ENCODE assay signal across 8 cellular contexts in the genomic region with DNA sequence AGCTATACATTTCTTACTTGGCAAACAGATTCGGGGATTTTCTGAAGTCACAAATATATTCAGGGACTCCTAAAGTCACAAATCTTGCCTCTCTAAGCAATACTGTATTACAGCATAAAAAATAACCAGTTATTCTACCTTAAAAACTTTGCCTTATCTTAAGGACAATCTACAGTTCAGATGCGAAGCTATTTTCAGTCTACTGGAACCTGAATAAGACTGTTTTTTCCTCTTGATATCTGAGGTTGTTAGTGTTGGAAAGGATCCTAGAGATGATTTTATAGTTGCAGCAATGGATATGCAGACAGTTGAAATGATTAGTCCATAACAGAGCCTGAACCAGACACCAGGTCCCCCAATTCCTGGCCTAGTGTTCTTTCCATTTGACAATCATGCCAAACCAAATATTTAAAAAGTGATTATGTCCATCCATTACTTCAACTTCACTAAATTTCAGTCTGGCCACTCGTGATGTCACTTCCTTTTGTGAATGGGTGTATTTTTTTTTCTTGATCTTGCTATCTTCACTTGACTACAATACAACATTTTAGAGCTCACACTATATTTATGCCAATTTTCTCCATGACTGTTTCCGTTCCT. TPM values are rescaled to one million over a fixed set of nuclear protein-coding genes. Genes with fewer than 3 reads are reported as not detected.
DNase-seq lines count a peak whose midpoint lies in the region; TF ChIP-seq lines count a peak whose summit lies in the region.

No MANE protein-coding gene starts in this region.

- peak overlapping the region; percentile 76 for H3K9ac ChIP-seq in OCI-LY3 (ENCODE audit: low read length)
- peak overlapping the region; percentile 66 for H3K9ac ChIP-seq in endodermal cell (ENCODE audit: extremely low read depth, low read length, poor library complexity, severe bottlenecking)
- H3K9ac ChIP-seq in neuronal stem cell (ENCODE audit: low read depth, low read length, poor library complexity) = no peak overlapping the region

- no peak overlapping the region for H3K4me3 Mint-ChIP-seq in endodermal cell

- H3K27ac Mint-ChIP-seq in endodermal cell = peak overlapping the region; percentile 95

- H2AK5ac ChIP-seq in neuronal stem cell (ENCODE audit: low read depth, low read length) = no peak overlapping the region

- in situ Hi-C loops in G401 (cut with HindIII; ENCODE audit: low sequenced_read_pairs) = no loop called here

- H3K27ac ChIP-seq in OCI-LY3 (ENCODE audit: low read length) (0 out of 2 replicates have a peak overlapping the region, but pooled peaks have one; percentile 3), endodermal cell (ENCODE audit: low read depth, low read length) (no peak overlapping the region), neuronal stem cell (replicated peaks; ENCODE audit: low read length) (no peak overlapping the region)

- H3K36me3 Mint-ChIP-seq in endodermal cell (ENCODE audit: low read depth) = no peaks in the 10 kb centered on the region

- no peak overlapping the region for H3K14ac ChIP-seq in neuronal stem cell (ENCODE audit: low read length)

- peak; percentile 30 for DNase-seq in G401 (ENCODE audit: low spot score)
- DNase-seq in endodermal cell = no peak
- no peak for DNase-seq in neuronal stem cell (ENCODE audit: low spot score)
- DNase-seq in KG1 (lab: John Stamatoyannopoulos, UW) = no peak
- DNase-seq in epidermal melanocyte (ENCODE audit: insufficient read length, low spot score) = no peak
- DNase-seq in NCI-H1436 (lab: John Stamatoyannopoulos, UW) = no peak
- DNase-seq in activated naive CD4-positive, alpha-beta T cell (lab: John Stamatoyannopoulos, UW) = no peak

- H3K4me3 ChIP-seq in OCI-LY3 (ENCODE audit: low read length) = peak overlapping the region; percentile 86
- peak overlapping the region; percentile 84 for H3K4me3 ChIP-seq in endodermal cell (ENCODE audit: low read length)
- H3K4me3 ChIP-seq in neuronal stem cell (ENCODE audit: low read length in 2 of 2) = peak overlapping the region in 1 of 2 donors; percentile 93

- no peak overlapping the region for H2BK5ac ChIP-seq in neuronal stem cell (ENCODE audit: low read length)

- peaks cover 2% of the 10 kb centered on the region for H3K79me1 ChIP-seq in neuronal stem cell (ENCODE audit: low read depth, low read length)

- H2AFZ ChIP-seq in OCI-LY3 (ENCODE audit: low read depth, low read length) (0 out of 2 replicates have a peak overlapping the region, but pooled peaks have one; percentile 54), neuronal stem cell (ENCODE audit: low read length) (no peak overlapping the region)

- H3K9me3 ChIP-seq in OCI-LY3 (ENCODE audit: insufficient read depth, low read length) (no peaks in the 10 kb centered on the region), endodermal cell (ENCODE audit: control insufficient read depth, low read length) (no peaks in the 10 kb centered on the region), neuronal stem cell (replicated peaks in 1 of 2; ENCODE audit: control insufficient read depth in 2 of 2, insufficient read depth in 1 of 2, low read depth in 1 of 2, low read length in 2 of 2) (no peaks in the 10 kb centered on the region)

- H3K27me3 ChIP-seq in OCI-LY3 (ENCODE audit: low read depth, low read length) = peaks cover 13% of the 10 kb centered on the region
- H3K27me3 ChIP-seq in endodermal cell (ENCODE audit: control insufficient read depth, insufficient read depth, low read length, poor library complexity, severe bottlenecking) = no peaks in the 10 kb centered on the region
- no peaks in the 10 kb centered on the region for H3K27me3 ChIP-seq in neuronal stem cell (ENCODE audit: control insufficient read depth in 3 of 3, insufficient read depth in 3 of 3, low read depth in 1 of 3, low read length in 3 of 3)

- no peaks in the 10 kb centered on the region for H3K9me3 Mint-ChIP-seq in endodermal cell

- H2BK15ac ChIP-seq in neuronal stem cell (ENCODE audit: low read length) = no peak overlapping the region

- H4K20me1 ChIP-seq in OCI-LY3 (ENCODE audit: insufficient read depth, low read length) = no peaks in the 10 kb centered on the region

- TF ChIP-seq CTCF in OCI-LY3 (IDR thresholded peaks at IDR 0.05; ENCODE audit: low read depth, low read length) (no peak), endodermal cell (conservative IDR thresholded peaks at IDR 0.05) (no peak)

- peaks cover 49% of the 10 kb centered on the region for H3K79me2 ChIP-seq in OCI-LY3 (ENCODE audit: low read length)

- H3K4me1 ChIP-seq in OCI-LY3 (ENCODE audit: low read length) (peaks cover 48% of the 10 kb centered on the region), endodermal cell (ENCODE audit: control insufficient read depth, insufficient read depth, low read length) (peaks cover 4% of the 10 kb centered on the region), neuronal stem cell (ENCODE audit: control insufficient read depth in 2 of 2, insufficient read depth in 1 of 2, low read depth in 1 of 2, low read length in 2 of 2) (peaks cover 9 to 11% of the 10 kb centered on the region in 2 donors)

- H3K4me2 ChIP-seq in OCI-LY3 (ENCODE audit: low read length) (peak overlapping the region; percentile 75), neuronal stem cell (ENCODE audit: insufficient read depth, low read length, poor library complexity, severe bottlenecking) (peak overlapping the region; percentile 43)

- no peak overlapping the region for H3K4ac ChIP-seq in neuronal stem cell (ENCODE audit: low read length)

- H4K8ac ChIP-seq in neuronal stem cell (ENCODE audit: low read depth, low read length) = no peak overlapping the region

- H3K27me3 Mint-ChIP-seq in endodermal cell (ENCODE audit: insufficient read depth) = no peaks in the 10 kb centered on the region

- WGBS in endodermal cell (ENCODE audit: insufficient coverage in 1 of 2, insufficient read length in 1 of 2), 2 experiments = 58 to 67% methylated on average over 2 to 3 of the region's 4 CpGs
- WGBS in neuronal stem cell (ENCODE audit: extremely low coverage in 2 of 2, insufficient read length in 2 of 2, insufficient replicate concordance in 1 of 2), 2 donors = no CpG with 5 or more reads among the region's 4 CpGs

- H3K23ac ChIP-seq in neuronal stem cell (ENCODE audit: low read depth, low read length, poor library complexity) = no peak overlapping the region

- H4K91ac ChIP-seq in neuronal stem cell (ENCODE audit: low read depth, low read length, poor library complexity) = no peak overlapping the region

- no peak overlapping the region for H2BK120ac ChIP-seq in neuronal stem cell (ENCODE audit: low read depth, low read length)

- peaks cover 23% of the 10 kb centered on the region for H3K4me1 Mint-ChIP-seq in endodermal cell

- H3K18ac ChIP-seq in neuronal stem cell (ENCODE audit: low read length) = no peak overlapping the region

- H2BK12ac ChIP-seq in neuronal stem cell (ENCODE audit: low read length) = no peak overlapping the region

- H3K36me3 ChIP-seq in OCI-LY3 (replicated peaks; ENCODE audit: low read depth, low read length) = no peaks in the 10 kb centered on the region
- H3K36me3 ChIP-seq in endodermal cell (ENCODE audit: control insufficient read depth, insufficient read depth, low read length) = peaks cover 8% of the 10 kb centered on the region
- peaks cover 0 to 23% of the 10 kb centered on the region in 2 donors for H3K36me3 ChIP-seq in neuronal stem cell (replicated peaks in 1 of 2; ENCODE audit: control insufficient read depth in 2 of 2, insufficient read depth in 2 of 2, low read length in 2 of 2)

RNA-seq across cellular contexts. Expression of gene HDGFL3, which starts 1.8 kb away (rescaled TPM):
- 31.3 and 67.3 TPM in 2 replicates for total RNA-seq in G401 (2014; rRNA removed; shearing (Covaris generic))
- total RNA-seq in endodermal cell = 100 to 1,000 TPM; 123 TPM
- polyA plus RNA-seq in endodermal cell (2013, experiment 1 of 2) = 63.1 TPM
- polyA plus RNA-seq in endodermal cell (2013, experiment 2 of 2) = 68.3 TPM
- polyA plus RNA-seq in neuronal stem cell (2013, experiment 1 of 2) = 166 TPM
- 171 TPM for polyA plus RNA-seq in neuronal stem cell (2013, experiment 2 of 2)
